ENCODE assay signal across 10 cellular contexts in genomic region chr13:77207943-77208342, GRCh38.
DNase-seq lines count a peak whose midpoint lies in the region; ATAC-seq and TF ChIP-seq lines count a peak whose summit lies in the region.
"Had no signal": no experiment of that assay in that cellular context is flagged by ENCODE, and none has a peak within 500 bp of the region (broad histone marks: within the 10 kb centered on the region; RNA-seq: fewer than 3 reads in every experiment).

No MANE protein-coding gene starts in this region.

- H3K9me3 Mint-ChIP-seq in stimulated activated naive CD8-positive, alpha-beta T cell treated with anti-CD3 and anti-CD28 coated beads, Interleukin-15, Interleukin-2, amounts not matched to agents 100 ng/mL and 50 ng/mL, for 24 hours: no peaks in the 10 kb centered on the region
- peaks cover 5% of the 10 kb centered on the region for H3K9me3 Mint-ChIP-seq in activated T-helper 1 cell treated with anti-CD3 and anti-CD28 coated beads, Interleukin-12 subunit alpha, Interleukin-12 subunit beta, Interleukin-2, Interleukin-4 antibody, amounts not matched to agents 30 ng/mL and 10 ng/mL and 1 ng/mL, durations not matched to agents 14 hours and 24 hours and 36 hours

- no peak for ATAC-seq in stimulated activated naive CD8-positive, alpha-beta T cell treated with anti-CD3 and anti-CD28 coated beads, Interleukin-15, Interleukin-2, amounts not matched to agents 100 U/mL and 50 U/mL, for 24 hours

- no peaks in the 10 kb centered on the region for H3K4me1 ChIP-seq in esophagus muscularis mucosa

- H3K27ac Mint-ChIP-seq in stimulated activated naive CD8-positive, alpha-beta T cell treated with anti-CD3 and anti-CD28 coated beads, Interleukin-15, Interleukin-2, amounts not matched to agents 100 ng/mL and 50 ng/mL, for 24 hours: peak overlapping the region; percentile 33
- H3K27ac Mint-ChIP-seq in activated T-helper 1 cell treated with anti-CD3 and anti-CD28 coated beads, Interleukin-12 subunit alpha, Interleukin-12 subunit beta, Interleukin-2, Interleukin-4 antibody, amounts not matched to agents 30 ng/mL and 10 ng/mL and 1 ng/mL, durations not matched to agents 14 hours and 24 hours and 36 hours: peak overlapping the region; percentile 45

- intact Hi-C loops in activated T-helper 1 cell treated with anti-CD3 and anti-CD28 coated beads, Interleukin-12 subunit alpha, Interleukin-12 subunit beta, Interleukin-2, Interleukin-4 antibody, amounts not matched to agents 30 ng/mL and 10 ng/mL and 1 ng/mL, durations not matched to agents 14 hours and 24 hours and 36 hours (cut with micrococcal nuclease): no loop called here
- intact Hi-C loops in esophagus muscularis mucosa (cut with DNase I): no loop called here

- H3K36me3 ChIP-seq in esophagus muscularis mucosa: peaks cover 16 to 63% (median 41%) of the 10 kb centered on the region in 4 donors

- no peak for TF ChIP-seq POLR2A in esophagus muscularis mucosa (IDR thresholded peaks at IDR 0.05; ENCODE audit: low read depth)

- 86% methylated on average over 1 of the region's 1 CpG for WGBS in esophagus muscularis mucosa

- TF ChIP-seq EP300 in esophagus muscularis mucosa (IDR thresholded peaks at IDR 0.05): no peak

- H3K27me3 ChIP-seq in esophagus muscularis mucosa: no peaks in the 10 kb centered on the region

- TF ChIP-seq CTCF in fibroblast of villous mesenchyme (IDR thresholded peaks at IDR 0.05; ENCODE audit: insufficient read depth, low read depth, low read length) (no peak), esophagus muscularis mucosa (IDR thresholded peaks at IDR 0.05) (no peak)

- H3K9me3 ChIP-seq in esophagus muscularis mucosa: no peaks in the 10 kb centered on the region

- H3K4me1 Mint-ChIP-seq in stimulated activated naive CD8-positive, alpha-beta T cell treated with anti-CD3 and anti-CD28 coated beads, Interleukin-15, Interleukin-2, amounts not matched to agents 100 ng/mL and 50 ng/mL, for 24 hours (ENCODE audit: low read depth): peaks cover 10% of the 10 kb centered on the region
- H3K4me1 Mint-ChIP-seq in activated T-helper 1 cell treated with anti-CD3 and anti-CD28 coated beads, Interleukin-12 subunit alpha, Interleukin-12 subunit beta, Interleukin-2, Interleukin-4 antibody, amounts not matched to agents 30 ng/mL and 10 ng/mL and 1 ng/mL, durations not matched to agents 14 hours and 24 hours and 36 hours (ENCODE audit: low read depth): peaks cover 13% of the 10 kb centered on the region

- no peak overlapping the region for H3K4me3 ChIP-seq in fibroblast of villous mesenchyme (ENCODE audit: low read depth, low read length)
- H3K4me3 ChIP-seq in esophagus muscularis mucosa: no peak overlapping the region

- H3K4me3 Mint-ChIP-seq in stimulated activated naive CD8-positive, alpha-beta T cell treated with anti-CD3 and anti-CD28 coated beads, Interleukin-15, Interleukin-2, amounts not matched to agents 100 ng/mL and 50 ng/mL, for 24 hours: no peak overlapping the region
- no peak overlapping the region for H3K4me3 Mint-ChIP-seq in activated T-helper 1 cell treated with anti-CD3 and anti-CD28 coated beads, Interleukin-12 subunit alpha, Interleukin-12 subunit beta, Interleukin-2, Interleukin-4 antibody, amounts not matched to agents 30 ng/mL and 10 ng/mL and 1 ng/mL, durations not matched to agents 14 hours and 24 hours and 36 hours

- H3K27me3 Mint-ChIP-seq in stimulated activated naive CD8-positive, alpha-beta T cell treated with anti-CD3 and anti-CD28 coated beads, Interleukin-15, Interleukin-2, amounts not matched to agents 100 ng/mL and 50 ng/mL, for 24 hours: no peaks in the 10 kb centered on the region
- no peaks in the 10 kb centered on the region for H3K27me3 Mint-ChIP-seq in activated T-helper 1 cell treated with anti-CD3 and anti-CD28 coated beads, Interleukin-12 subunit alpha, Interleukin-12 subunit beta, Interleukin-2, Interleukin-4 antibody, amounts not matched to agents 30 ng/mL and 10 ng/mL and 1 ng/mL, durations not matched to agents 14 hours and 24 hours and 36 hours (ENCODE audit: insufficient read depth)

- H3K27ac ChIP-seq in esophagus muscularis mucosa (replicated peaks in 1 of 4): no peak overlapping the region

- peaks cover 68% of the 10 kb centered on the region for H3K36me3 Mint-ChIP-seq in stimulated activated naive CD8-positive, alpha-beta T cell treated with anti-CD3 and anti-CD28 coated beads, Interleukin-15, Interleukin-2, amounts not matched to agents 100 ng/mL and 50 ng/mL, for 24 hours (ENCODE audit: low read depth)
- H3K36me3 Mint-ChIP-seq in activated T-helper 1 cell treated with anti-CD3 and anti-CD28 coated beads, Interleukin-12 subunit alpha, Interleukin-12 subunit beta, Interleukin-2, Interleukin-4 antibody, amounts not matched to agents 30 ng/mL and 10 ng/mL and 1 ng/mL, durations not matched to agents 14 hours and 24 hours and 36 hours (ENCODE audit: low read depth): peaks cover 36% of the 10 kb centered on the region

- DNase-seq in stimulated activated naive CD8-positive, alpha-beta T cell treated with anti-CD3 and anti-CD28 coated beads, Interleukin-15, Interleukin-2, amounts not matched to agents 100 U/mL and 50 U/mL, for 24 hours: no peak
- DNase-seq in activated T-helper 1 cell treated with anti-CD3 and anti-CD28 coated beads, Interleukin-12 subunit alpha, Interleukin-12 subunit beta, Interleukin-2, Interleukin-4 antibody, amounts not matched to agents 30 ng/mL and 10 ng/mL and 1 ng/mL, durations not matched to agents 14 hours and 24 hours and 36 hours (ENCODE audit: low spot score): no peak
- DNase-seq in fibroblast of villous mesenchyme (ENCODE audit: low read depth): peak; percentile 74
- no peak for DNase-seq in esophagus muscularis mucosa (ENCODE audit: extremely low spot score)
- DNase-seq in NAMALWA (ENCODE audit: low spot score): no peak
- DNase-seq in NCI-H2107 treated with DMSO at 0.1 percent for 48 hours (lab: John Stamatoyannopoulos, UW; ENCODE audit: unreplicated experiment): no peak
- no peak for DNase-seq in SIG-M5 treated with dmso at 0.1 percent for 504 hours (lab: John Stamatoyannopoulos, UW; ENCODE audit: unreplicated experiment)
- DNase-seq: activated T-cell treated with anti-CD3 and anti-CD28 coated beads, Interleukin-2, amount 50 U/mL, for 48 hours; SHP77 had no signal
